In the genomic region with DNA sequence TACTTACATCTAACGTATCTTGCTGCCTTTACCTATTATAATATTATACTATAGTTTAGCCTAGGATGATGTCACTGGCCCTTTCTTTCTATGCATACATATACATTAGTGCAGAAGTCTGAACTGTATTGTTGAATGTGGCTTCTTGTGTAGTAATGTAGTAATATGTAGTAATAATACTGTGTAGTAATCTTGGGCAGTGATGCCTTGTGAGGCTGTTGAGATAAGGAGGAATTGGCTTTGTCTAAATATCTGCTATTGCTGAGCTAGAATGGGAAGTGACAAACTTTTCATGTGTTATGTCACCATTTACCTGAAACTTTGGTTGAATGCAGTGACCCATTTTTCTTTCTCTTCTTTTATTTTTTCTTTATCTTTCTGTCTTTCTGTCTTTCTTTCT, we compare ENCODE assay signal across 1 cellular context.
TF ChIP-seq lines count a peak whose summit lies in the region.

No MANE protein-coding gene starts in this region.

TF ChIP-seq in K562, 482 proteins besides CTCF, POLR2A, EP300 and RAD21:
- no peak for TF ChIP-seq ARID1B (IDR thresholded peaks at IDR 0.05)
- 0 out of 2 replicates have a peak, but pooled peaks have one; percentile 22 for TF ChIP-seq ZNF174 (CRISPR knock-in tag; IDR thresholded peaks at IDR 0.05)
- TF ChIP-seq SOX6 (IDR thresholded peaks at IDR 0.05): 0 out of 2 replicates have a peak, but pooled peaks have one; percentile 18
- TF ChIP-seq SMAD4 (CRISPR knock-in tag; conservative IDR thresholded peaks at IDR 0.05): peak; percentile 12; the same call in 1 of the 2 replicates
- TF ChIP-seq ZNF584 (CRISPR knock-in tag; IDR thresholded peaks at IDR 0.05; ENCODE audit: low read depth): 0 out of 2 replicates have a peak, but pooled peaks have one; percentile 32
- TF ChIP-seq, protein P1, sequence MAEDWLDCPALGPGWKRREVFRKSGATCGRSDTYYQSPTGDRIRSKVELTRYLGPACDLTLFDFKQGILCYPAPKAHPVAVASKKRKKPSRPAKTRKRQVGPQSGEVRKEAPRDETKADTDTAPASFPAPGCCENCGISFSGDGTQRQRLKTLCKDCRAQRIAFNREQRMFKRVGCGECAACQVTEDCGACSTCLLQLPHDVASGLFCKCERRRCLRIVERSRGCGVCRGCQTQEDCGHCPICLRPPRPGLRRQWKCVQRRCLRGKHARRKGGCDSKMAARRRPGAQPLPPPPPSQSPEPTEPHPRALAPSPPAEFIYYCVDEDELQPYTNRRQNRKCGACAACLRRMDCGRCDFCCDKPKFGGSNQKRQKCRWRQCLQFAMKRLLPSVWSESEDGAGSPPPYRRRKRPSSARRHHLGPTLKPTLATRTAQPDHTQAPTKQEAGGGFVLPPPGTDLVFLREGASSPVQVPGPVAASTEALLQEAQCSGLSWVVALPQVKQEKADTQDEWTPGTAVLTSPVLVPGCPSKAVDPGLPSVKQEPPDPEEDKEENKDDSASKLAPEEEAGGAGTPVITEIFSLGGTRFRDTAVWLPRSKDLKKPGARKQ (CRISPR knock-in tag; IDR thresholded peaks at IDR 0.05): no peak
- TF ChIP-seq, protein P2, sequence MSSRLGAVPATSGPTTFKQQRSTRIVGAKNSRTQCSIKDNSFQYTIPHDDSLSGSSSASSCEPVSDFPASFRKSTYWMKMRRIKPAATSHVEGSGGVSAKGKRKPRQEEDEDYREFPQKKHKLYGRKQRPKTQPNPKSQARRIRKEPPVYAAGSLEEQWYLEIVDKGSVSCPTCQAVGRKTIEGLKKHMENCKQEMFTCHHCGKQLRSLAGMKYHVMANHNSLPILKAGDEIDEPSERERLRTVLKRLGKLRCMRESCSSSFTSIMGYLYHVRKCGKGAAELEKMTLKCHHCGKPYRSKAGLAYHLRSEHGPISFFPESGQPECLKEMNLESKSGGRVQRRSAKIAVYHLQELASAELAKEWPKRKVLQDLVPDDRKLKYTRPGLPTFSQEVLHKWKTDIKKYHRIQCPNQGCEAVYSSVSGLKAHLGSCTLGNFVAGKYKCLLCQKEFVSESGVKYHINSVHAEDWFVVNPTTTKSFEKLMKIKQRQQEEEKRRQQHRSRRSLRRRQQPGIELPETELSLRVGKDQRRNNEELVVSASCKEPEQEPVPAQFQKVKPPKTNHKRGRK (tag; IDR thresholded peaks at IDR 0.05): no peak
- 0 out of 2 replicates have a peak, but pooled peaks have one; percentile 8 for TF ChIP-seq CXXC5 (CRISPR knock-in tag; IDR thresholded peaks at IDR 0.05)
